In the genomic region with DNA sequence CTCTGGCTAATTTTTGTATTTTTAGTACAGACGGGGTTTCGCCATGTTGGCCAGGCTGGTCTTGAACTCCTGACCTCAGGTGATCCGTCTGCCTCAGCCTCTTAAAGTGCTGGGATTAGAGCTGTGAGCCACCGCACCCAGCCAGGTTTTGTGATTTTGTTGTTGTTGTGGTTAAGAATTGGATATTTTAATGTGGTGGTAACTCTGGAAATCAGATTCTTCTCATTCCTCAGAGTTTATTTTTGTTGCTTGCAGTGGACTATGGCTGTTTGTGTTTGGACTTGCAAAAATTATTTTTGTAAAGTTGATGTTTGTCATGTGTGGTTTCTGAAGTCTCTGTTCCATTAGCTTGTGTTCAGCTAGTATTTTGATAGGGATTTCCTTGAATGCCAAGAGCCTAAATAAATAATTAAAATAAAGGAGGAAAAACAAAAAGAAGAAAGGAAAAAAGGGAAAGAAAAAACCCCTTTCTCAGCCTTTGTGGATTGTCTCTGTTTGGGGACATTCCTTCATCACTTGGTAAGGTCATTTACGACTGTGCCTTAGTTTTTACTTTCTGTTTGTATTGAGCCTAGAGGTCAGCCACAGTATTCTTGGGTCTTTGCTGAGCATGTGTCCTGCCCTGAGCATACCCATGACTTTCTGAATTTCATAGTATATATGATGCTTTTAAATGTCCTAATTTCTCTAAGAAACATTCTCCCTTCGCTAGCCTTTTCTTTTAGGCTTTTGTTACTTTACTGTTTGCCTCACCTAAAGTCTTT, we compare ENCODE assay signal across 14 cellular contexts. TPM values are rescaled to one million over a fixed set of nuclear protein-coding genes. Genes with fewer than 3 reads are reported as not detected.
A peak's percentile ranks its signal among the peaks of the same experiment; 100 is the strongest.
DNase-seq lines count a peak whose midpoint lies in the region; ATAC-seq and TF ChIP-seq lines count a peak whose summit lies in the region.
"Had no signal": no experiment of that assay in that cellular context is flagged by ENCODE, and none has a peak within 500 bp of the region (broad histone marks: within the 10 kb centered on the region; RNA-seq: fewer than 3 reads in every experiment).

No MANE protein-coding gene starts in this region.

- DNase-seq in natural killer cell treated with Interleukin-12 subunit alpha and Interleukin-12 subunit beta and Interleukin-15 and Interleukin-18, amount 100 ng/mL, for 72 hours (ENCODE audit: low spot score): no peak
- DNase-seq in natural killer cell: no peak
- no peak for DNase-seq in activated naive CD8-positive, alpha-beta T cell treated with anti-CD3 and anti-CD28 coated beads, Interleukin-2, amount 50 U/mL, for 24 hours
- peak; percentile 24 for DNase-seq in fibroblast of pulmonary artery (ENCODE audit: low read depth)
- DNase-seq in effector memory CD4-positive, alpha-beta T cell: no peak
- no peak for DNase-seq in activated naive CD4-positive, alpha-beta T cell treated with Interleukin-2 at 50 U/mL for 16 hours
- DNase-seq in SJCRH30: no peak
- DNase-seq: aorta, naive B cell, NCI-H2171 treated with DMSO at 0.1 percent for 48 hours had no signal

- intact Hi-C loops in natural killer cell (cut with micrococcal nuclease): no loop called here

- no peak for ATAC-seq in natural killer cell treated with Interleukin-12 subunit alpha and Interleukin-12 subunit beta and Interleukin-15 and Interleukin-18, amount 100 ng/mL, for 72 hours
- ATAC-seq in natural killer cell (no peak), HG03442 (IDR thresholded peaks at IDR 0.05; ENCODE audit: unreplicated experiment) (no peak)
- ATAC-seq in activated naive CD8-positive, alpha-beta T cell treated with anti-CD3 and anti-CD28 coated beads, Interleukin-2, amount 50 U/mL, for 24 hours: peak; percentile 15

- no peaks in the 10 kb centered on the region for H3K4me1 ChIP-seq in effector memory CD4-positive, alpha-beta T cell (ENCODE audit: control insufficient read depth, insufficient read depth, low read length, poor library complexity, severe bottlenecking)
- no peaks in the 10 kb centered on the region for H3K4me1 ChIP-seq in SJCRH30

- no peaks in the 10 kb centered on the region for H3K9me3 Mint-ChIP-seq in natural killer cell treated with Interleukin-12 subunit alpha and Interleukin-12 subunit beta and Interleukin-15 and Interleukin-18, amount 100 ng/mL, for 72 hours
- no peaks in the 10 kb centered on the region for H3K9me3 Mint-ChIP-seq in natural killer cell
- H3K9me3 Mint-ChIP-seq in activated naive CD8-positive, alpha-beta T cell treated with anti-CD3 and anti-CD28 coated beads, Interleukin-2, amount 50 U/mL, for 24 hours: no peaks in the 10 kb centered on the region

- peak overlapping the region; percentile 2 for H3K4me3 Mint-ChIP-seq in natural killer cell treated with Interleukin-12 subunit alpha and Interleukin-12 subunit beta and Interleukin-15 and Interleukin-18, amount 100 ng/mL, for 72 hours
- no peak overlapping the region for H3K4me3 Mint-ChIP-seq in natural killer cell
- no peak overlapping the region for H3K4me3 Mint-ChIP-seq in activated naive CD8-positive, alpha-beta T cell treated with anti-CD3 and anti-CD28 coated beads, Interleukin-2, amount 50 U/mL, for 24 hours

- H3K4me3 ChIP-seq in fibroblast of pulmonary artery (replicated peaks; ENCODE audit: low read depth, low read length) (no peak overlapping the region), SJCRH30 (no peak overlapping the region)
- H3K4me3 ChIP-seq in effector memory CD4-positive, alpha-beta T cell (ENCODE audit: insufficient read depth, low read depth, low read length, poor library complexity, severe bottlenecking): no peak overlapping the region
- H3K4me3 ChIP-seq: BLaER1 treated with 17β-estradiol and CSF1 and Interleukin-3, amounts not matched to agents 10 nM and 100 nM; esophagus muscularis mucosa had no signal

- H3K27ac Mint-ChIP-seq in natural killer cell treated with Interleukin-12 subunit alpha and Interleukin-12 subunit beta and Interleukin-15 and Interleukin-18, amount 100 ng/mL, for 72 hours: peak overlapping the region in 1 of 2 donors; percentile 8
- H3K27ac Mint-ChIP-seq in natural killer cell: peak overlapping the region in 1 of 2 donors; percentile 56
- peak overlapping the region; percentile 0 for H3K27ac Mint-ChIP-seq in activated naive CD8-positive, alpha-beta T cell treated with anti-CD3 and anti-CD28 coated beads, Interleukin-2, amount 50 U/mL, for 24 hours

- H3K27me3 ChIP-seq in effector memory CD4-positive, alpha-beta T cell (replicated peaks; ENCODE audit: control insufficient read depth, insufficient read depth, low read length, poor library complexity, severe bottlenecking): no peaks in the 10 kb centered on the region
- H3K27me3 ChIP-seq in SJCRH30: no peaks in the 10 kb centered on the region
- H3K27me3 ChIP-seq: BLaER1 treated with 17β-estradiol and CSF1 and Interleukin-3, amounts not matched to agents 10 nM and 100 nM; esophagus muscularis mucosa had no signal

- H3K4me1 Mint-ChIP-seq in natural killer cell treated with Interleukin-12 subunit alpha and Interleukin-12 subunit beta and Interleukin-15 and Interleukin-18, amount 100 ng/mL, for 72 hours (ENCODE audit: low read depth in 2 of 2): peaks cover 18 to 28% of the 10 kb centered on the region in 2 donors
- peaks cover 24 to 32% of the 10 kb centered on the region in 2 donors for H3K4me1 Mint-ChIP-seq in natural killer cell
- H3K4me1 Mint-ChIP-seq in activated naive CD8-positive, alpha-beta T cell treated with anti-CD3 and anti-CD28 coated beads, Interleukin-2, amount 50 U/mL, for 24 hours: peaks cover 23% of the 10 kb centered on the region

- no peaks in the 10 kb centered on the region for H3K36me3 Mint-ChIP-seq in natural killer cell treated with Interleukin-12 subunit alpha and Interleukin-12 subunit beta and Interleukin-15 and Interleukin-18, amount 100 ng/mL, for 72 hours
- H3K36me3 Mint-ChIP-seq in natural killer cell: no peaks in the 10 kb centered on the region
- H3K36me3 Mint-ChIP-seq in activated naive CD8-positive, alpha-beta T cell treated with anti-CD3 and anti-CD28 coated beads, Interleukin-2, amount 50 U/mL, for 24 hours (ENCODE audit: low read depth): peaks cover 6% of the 10 kb centered on the region

- no peak overlapping the region for H3K27ac ChIP-seq in effector memory CD4-positive, alpha-beta T cell (ENCODE audit: insufficient read depth, low read length, poor library complexity, severe bottlenecking)
- H3K27ac ChIP-seq in SJCRH30: no peak overlapping the region
- H3K27ac ChIP-seq: esophagus muscularis mucosa, HL-60 had no signal

- no peaks in the 10 kb centered on the region for H3K27me3 Mint-ChIP-seq in natural killer cell treated with Interleukin-12 subunit alpha and Interleukin-12 subunit beta and Interleukin-15 and Interleukin-18, amount 100 ng/mL, for 72 hours
- H3K27me3 Mint-ChIP-seq in natural killer cell (ENCODE audit: low read depth in 2 of 2): no peaks in the 10 kb centered on the region
- H3K27me3 Mint-ChIP-seq in activated naive CD8-positive, alpha-beta T cell treated with anti-CD3 and anti-CD28 coated beads, Interleukin-2, amount 50 U/mL, for 24 hours: no peaks in the 10 kb centered on the region
- H3K27me3 Mint-ChIP-seq: naive B cell had no signal

- H3K36me3 ChIP-seq in effector memory CD4-positive, alpha-beta T cell (ENCODE audit: control insufficient read depth, insufficient read depth, low read length): no peaks in the 10 kb centered on the region
- H3K36me3 ChIP-seq in SJCRH30: peaks cover 49% of the 10 kb centered on the region

- TF ChIP-seq CTCF in natural killer cell (IDR thresholded peaks at IDR 0.05) (no peak), fibroblast of pulmonary artery (IDR thresholded peaks at IDR 0.05; ENCODE audit: low read length, missing control alignments) (no peak)

- no peaks in the 10 kb centered on the region for H3K9me3 ChIP-seq in effector memory CD4-positive, alpha-beta T cell (ENCODE audit: control insufficient read depth, low read length)
- H3K9me3 ChIP-seq in SJCRH30 (replicated peaks): peaks cover 14% of the 10 kb centered on the region; the same call in 1 of the 2 replicates
- H3K9me3 ChIP-seq: esophagus muscularis mucosa had no signal

RNA-seq across cellular contexts. Expression of gene PBX3, which starts 37.3 kb away (rescaled TPM):
- total RNA-seq in natural killer cell treated with Interleukin-12 subunit alpha and Interleukin-12 subunit beta and Interleukin-15 and Interleukin-18, amount 100 ng/mL, for 72 hours: 10 to 100 TPM; 21.4 to 40.2 TPM
- total RNA-seq in natural killer cell: 10 to 100 TPM; 42.1 to 46.9 (median 44.6) TPM
- total RNA-seq in SJCRH30 (2014; rRNA removed; shearing (Covaris generic)): 69.5 and 75.9 TPM in 2 replicates
